ENCODE assay signal across 8 cellular contexts in genomic region chr7:117731455-117731854, GRCh38.
DNase-seq lines count a peak whose midpoint lies in the region; ATAC-seq and TF ChIP-seq lines count a peak whose summit lies in the region.

No MANE protein-coding gene starts in this region.

- intact Hi-C loops in Calu3 (cut with micrococcal nuclease; ENCODE audit: unreplicated experiment) = no loop called here

- H3K4me3 ChIP-seq in MM.1S (ENCODE audit: low read length) = no peak overlapping the region

- CTCF ChIA-PET in WTC11 (lab: Charles Lee) = no interaction called here
- CTCF ChIA-PET in Calu3 (lab: Charles Lee) = no interaction called here
- CTCF ChIA-PET in HEK293T (lab: Yijun Ruan, JAX) = interaction anchor here (0.8 kb wide), 1 partner anchor 15 kb away, joined by 5 read pairs; no protein-coding TSS in a partner anchor

- no peaks in the 10 kb centered on the region for H4K20me1 ChIP-seq in MM.1S (ENCODE audit: insufficient read depth, low read length)

- H3K9me2 ChIP-seq in MM.1S (replicated peaks; ENCODE audit: insufficient read depth, low read length) = no peaks in the 10 kb centered on the region

- H3K36me3 ChIP-seq in MM.1S (replicated peaks; ENCODE audit: insufficient read depth, low read length) = no peaks in the 10 kb centered on the region

- no peak overlapping the region for H3K27ac ChIP-seq in MM.1S (ENCODE audit: low read length)

- H2AFZ ChIP-seq in MM.1S (ENCODE audit: low read length) = no peak overlapping the region

- no peaks in the 10 kb centered on the region for H3K27me3 ChIP-seq in MM.1S (replicated peaks; ENCODE audit: insufficient read depth, low read length)

- H3K4me1 Mint-ChIP-seq in WTC11 = 0 out of 2 replicates have a peak, but pooled peaks cover 4% of the 10 kb centered on the region
- peaks cover 39% of the 10 kb centered on the region for H3K4me1 Mint-ChIP-seq in Calu3 (ENCODE audit: low read depth, unreplicated experiment)

- H3K27me3 Mint-ChIP-seq in WTC11 (ENCODE audit: low read depth) (no peaks in the 10 kb centered on the region), Calu3 (ENCODE audit: unreplicated experiment) (no peaks in the 10 kb centered on the region)

- no peak overlapping the region for H3K4me2 ChIP-seq in MM.1S (ENCODE audit: low read depth, low read length)

- no peaks in the 10 kb centered on the region for H3F3A ChIP-seq in MM.1S (ENCODE audit: insufficient read depth, low read length)

- BruUV-seq in Calu3 (replicated peaks; lab: Mats Ljungman, UMichigan) = no TSS peak

- H3K79me2 ChIP-seq in MM.1S (ENCODE audit: low read length) = no peaks in the 10 kb centered on the region

- ATAC-seq in HG03064 (IDR thresholded peaks at IDR 0.05; ENCODE audit: low read depth, unreplicated experiment) (peak; percentile 75), WTC11 (no peak)

- POLR2A ChIA-PET in WTC11 (lab: Charles Lee) = no interaction called here
- POLR2A ChIA-PET in HEK293T (lab: Yijun Ruan, JAX) = no interaction called here

- H3K9me3 Mint-ChIP-seq in WTC11 (no peaks in the 10 kb centered on the region), Calu3 (ENCODE audit: low read depth, unreplicated experiment) (no peaks in the 10 kb centered on the region)

- no peaks in the 10 kb centered on the region for H3K4me1 ChIP-seq in MM.1S (ENCODE audit: low read length)

- TF ChIP-seq CTCF in WTC11 (IDR thresholded peaks at IDR 0.05) = no peak
- no peak for TF ChIP-seq CTCF in MM.1S (IDR thresholded peaks at IDR 0.05; ENCODE audit: low read length)
- no peak for TF ChIP-seq CTCF in Calu3 (IDR thresholded peaks at IDR 0.05; ENCODE audit: unreplicated experiment)

- H3K27ac Mint-ChIP-seq in WTC11 = peak overlapping the region; percentile 8; the same call in 1 of the 2 replicates
- H3K27ac Mint-ChIP-seq in Calu3 (ENCODE audit: unreplicated experiment) = no peak overlapping the region

- H3K9me3 ChIP-seq in MM.1S (replicated peaks; ENCODE audit: insufficient read depth, low read length) = no peaks in the 10 kb centered on the region

- DNase-seq in DMS153 treated with DMSO at 0.1 percent for 48 hours (lab: John Stamatoyannopoulos, UW; ENCODE audit: unreplicated experiment) (peak; percentile 7), GM19238 (ENCODE audit: insufficient read length, low spot score) (peak; percentile 5), WTC11 (ENCODE audit: low spot score) (no peak), MM.1S (no peak), Calu3 (no peak), HEK293T (ENCODE audit: extremely low spot score) (no peak)
- DNase-seq in stimulated activated naive CD4-positive, alpha-beta T cell treated with Interleukin-2 at 50 U/mL for 16 hours (lab: John Stamatoyannopoulos, UW) = no peak

- H3K9ac ChIP-seq in MM.1S (ENCODE audit: low read length) = no peak overlapping the region

- H3K36me3 Mint-ChIP-seq in WTC11 (peaks cover 40% of the 10 kb centered on the region), Calu3 (ENCODE audit: insufficient read depth, unreplicated experiment) (no peaks in the 10 kb centered on the region)

- no peak overlapping the region for H3K4me3 Mint-ChIP-seq in WTC11
- no peak overlapping the region for H3K4me3 Mint-ChIP-seq in Calu3 (ENCODE audit: low read depth, unreplicated experiment)

TF ChIP-seq in WTC11, 78 proteins besides CTCF, POLR2A, EP300 and RAD21 (continues in another document):
- TF ChIP-seq ESRRA (CRISPR knock-in tag; IDR thresholded peaks at IDR 0.05; ENCODE audit: borderline replicate concordance) (no peak), CREM (CRISPR knock-in tag; IDR thresholded peaks at IDR 0.05) (no peak), OVOL2 (CRISPR knock-in tag; IDR thresholded peaks at IDR 0.05; ENCODE audit: borderline replicate concordance) (no peak)
- TF ChIP-seq, protein P1, sequence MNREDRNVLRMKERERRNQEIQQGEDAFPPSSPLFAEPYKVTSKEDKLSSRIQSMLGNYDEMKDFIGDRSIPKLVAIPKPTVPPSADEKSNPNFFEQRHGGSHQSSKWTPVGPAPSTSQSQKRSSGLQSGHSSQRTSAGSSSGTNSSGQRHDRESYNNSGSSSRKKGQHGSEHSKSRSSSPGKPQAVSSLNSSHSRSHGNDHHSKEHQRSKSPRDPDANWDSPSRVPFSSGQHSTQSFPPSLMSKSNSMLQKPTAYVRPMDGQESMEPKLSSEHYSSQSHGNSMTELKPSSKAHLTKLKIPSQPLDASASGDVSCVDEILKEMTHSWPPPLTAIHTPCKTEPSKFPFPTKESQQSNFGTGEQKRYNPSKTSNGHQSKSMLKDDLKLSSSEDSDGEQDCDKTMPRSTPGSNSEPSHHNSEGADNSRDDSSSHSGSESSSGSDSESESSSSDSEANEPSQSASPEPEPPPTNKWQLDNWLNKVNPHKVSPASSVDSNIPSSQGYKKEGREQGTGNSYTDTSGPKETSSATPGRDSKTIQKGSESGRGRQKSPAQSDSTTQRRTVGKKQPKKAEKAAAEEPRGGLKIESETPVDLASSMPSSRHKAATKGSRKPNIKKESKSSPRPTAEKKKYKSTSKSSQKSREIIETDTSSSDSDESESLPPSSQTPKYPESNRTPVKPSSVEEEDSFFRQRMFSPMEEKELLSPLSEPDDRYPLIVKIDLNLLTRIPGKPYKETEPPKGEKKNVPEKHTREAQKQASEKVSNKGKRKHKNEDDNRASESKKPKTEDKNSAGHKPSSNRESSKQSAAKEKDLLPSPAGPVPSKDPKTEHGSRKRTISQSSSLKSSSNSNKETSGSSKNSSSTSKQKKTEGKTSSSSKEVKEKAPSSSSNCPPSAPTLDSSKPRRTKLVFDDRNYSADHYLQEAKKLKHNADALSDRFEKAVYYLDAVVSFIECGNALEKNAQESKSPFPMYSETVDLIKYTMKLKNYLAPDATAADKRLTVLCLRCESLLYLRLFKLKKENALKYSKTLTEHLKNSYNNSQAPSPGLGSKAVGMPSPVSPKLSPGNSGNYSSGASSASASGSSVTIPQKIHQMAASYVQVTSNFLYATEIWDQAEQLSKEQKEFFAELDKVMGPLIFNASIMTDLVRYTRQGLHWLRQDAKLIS (CRISPR knock-in tag; IDR thresholded peaks at IDR 0.05; ENCODE audit: borderline replicate concordance) = no peak
- TF ChIP-seq, protein P2, sequence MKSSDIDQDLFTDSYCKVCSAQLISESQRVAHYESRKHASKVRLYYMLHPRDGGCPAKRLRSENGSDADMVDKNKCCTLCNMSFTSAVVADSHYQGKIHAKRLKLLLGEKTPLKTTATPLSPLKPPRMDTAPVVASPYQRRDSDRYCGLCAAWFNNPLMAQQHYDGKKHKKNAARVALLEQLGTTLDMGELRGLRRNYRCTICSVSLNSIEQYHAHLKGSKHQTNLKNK (CRISPR knock-in tag; IDR thresholded peaks at IDR 0.05) = no peak

TF ChIP-seq in HEK293T, 16 proteins besides CTCF, POLR2A, EP300 and RAD21:
- TF ChIP-seq BHLHE40 (IDR thresholded peaks at IDR 0.05; ENCODE audit: borderline replicate concordance) (no peak), PKNOX1 (IDR thresholded peaks at IDR 0.05) (no peak), NFRKB (IDR thresholded peaks at IDR 0.05) (no peak), HDGF (IDR thresholded peaks at IDR 0.05; ENCODE audit: borderline replicate concordance) (no peak), ARNT (IDR thresholded peaks at IDR 0.05) (no peak), SP1 (IDR thresholded peaks at IDR 0.05) (no peak), FOXA1 (IDR thresholded peaks at IDR 0.05) (no peak), TARDBP (IDR thresholded peaks at IDR 0.05) (no peak), ZNF384 (IDR thresholded peaks at IDR 0.05) (no peak), CTBP1 (IDR thresholded peaks at IDR 0.05; ENCODE audit: borderline replicate concordance) (no peak), FOXK2 (IDR thresholded peaks at IDR 0.05) (no peak), LEF1 (IDR thresholded peaks at IDR 0.05; ENCODE audit: borderline replicate concordance) (no peak), ELF4 (IDR thresholded peaks at IDR 0.05) (no peak), SUZ12 (IDR thresholded peaks at IDR 0.05) (no peak), FOXM1 (IDR thresholded peaks at IDR 0.05; ENCODE audit: borderline replicate concordance) (no peak), L3MBTL2 (conservative IDR thresholded peaks at IDR 0.05) (no peak)

Comparison
In these comparisons a context has a peak if more than half of its experiments do, and no peak if none do; other contexts are left out.
1. DNase-seq: peak in DMS153 treated with DMSO at 0.1 percent for 48 hours (single experiment) and GM19238 (single experiment); none in WTC11 (single experiment), MM.1S (single experiment), Calu3 (single experiment), stimulated activated naive CD4-positive, alpha-beta T cell treated with Interleukin-2 at 50 U/mL for 16 hours (single experiment) and HEK293T (single experiment).